ENCODE assay signal across 7 cellular contexts in genomic region chr1:114758251-114758832, GRCh38. TPM values are rescaled to one million over a fixed set of nuclear protein-coding genes. Genes with fewer than 3 reads are reported as not detected.
A peak's percentile ranks its signal among the peaks of the same experiment; 100 is the strongest.
DNase-seq lines count a peak whose midpoint lies in the region; ATAC-seq and TF ChIP-seq lines count a peak whose summit lies in the region.

No MANE protein-coding gene starts in this region.

- no peaks in the 10 kb centered on the region for H3K9me3 ChIP-seq in neural cell (ENCODE audit: low read length)

- H2AFZ ChIP-seq in neural cell (ENCODE audit: low read depth, low read length): peak overlapping the region; percentile 91

- H3K79me2 ChIP-seq in neural cell (replicated peaks; ENCODE audit: insufficient read depth, low read length): peaks cover 38% of the 10 kb centered on the region

- TF ChIP-seq CTCF in GM12865 (IDR thresholded peaks at IDR 0.05; ENCODE audit: insufficient read depth, low read depth, low read length, missing control alignments): no peak
- TF ChIP-seq CTCF in coronary artery (IDR thresholded peaks at IDR 0.05): no peak
- TF ChIP-seq CTCF in neural cell (IDR thresholded peaks at IDR 0.05; ENCODE audit: poor library complexity, severe bottlenecking): peak; percentile 1

- TF ChIP-seq RAD21 in neural cell (conservative IDR thresholded peaks at IDR 0.05): no peak

- H3F3A ChIP-seq in neural cell (ENCODE audit: insufficient read depth, low read length, poor library complexity, severe bottlenecking): peaks cover 4% of the 10 kb centered on the region

- no peak for DNase-seq in GM12865 (ENCODE audit: low read depth)
- peak; percentile 50 for DNase-seq in NCI-H69 (lab: John Stamatoyannopoulos, UW)
- DNase-seq in coronary artery (ENCODE audit: low spot score): no peak
- DNase-seq in NCI-H2107 treated with DMSO at 0.1 percent for 48 hours (lab: John Stamatoyannopoulos, UW; ENCODE audit: unreplicated experiment): no peak
- DNase-seq in CD1c-positive myeloid dendritic cell (ENCODE audit: extremely low spot score): no peak

- H3K27me3 ChIP-seq in neural cell (ENCODE audit: insufficient read depth, low read depth, low read length): no peaks in the 10 kb centered on the region

- no peak for ATAC-seq in GM18519 (IDR thresholded peaks at IDR 0.05; ENCODE audit: low FRiP score, unreplicated experiment)

- TF ChIP-seq EP300 in neural cell (conservative IDR thresholded peaks at IDR 0.05; ENCODE audit: poor library complexity, severe bottlenecking): no peak

- H3K9me2 ChIP-seq in neural cell (ENCODE audit: insufficient read depth, low read length): no peaks in the 10 kb centered on the region

- H3K9ac ChIP-seq in neural cell (ENCODE audit: low read length): peak overlapping the region; percentile 100

- peak overlapping the region; percentile 94 for H3K4me3 ChIP-seq in GM12865 (ENCODE audit: low read depth, low read length)
- peak overlapping the region; percentile 99 for H3K4me3 ChIP-seq in coronary artery
- H3K4me3 ChIP-seq in neural cell (ENCODE audit: low read length): peak overlapping the region; percentile 78

- H3K4me2 ChIP-seq in neural cell (ENCODE audit: low read length): peak overlapping the region; percentile 68

- peak overlapping the region; percentile 99 to 100 for H3K27ac ChIP-seq in coronary artery
- peak overlapping the region; percentile 100 for H3K27ac ChIP-seq in neural cell (ENCODE audit: low read length)

- peaks cover 5% of the 10 kb centered on the region for H4K20me1 ChIP-seq in neural cell (ENCODE audit: insufficient read depth)

- H3K36me3 ChIP-seq in neural cell (ENCODE audit: insufficient read depth, low read length): no peaks in the 10 kb centered on the region

TF ChIP-seq in neural cell, 6 proteins besides CTCF, POLR2A, EP300 and RAD21:
- TF ChIP-seq SMC3 (conservative IDR thresholded peaks at IDR 0.05; ENCODE audit: poor library complexity) (no peak), POLR2AphosphoS5 (IDR thresholded peaks at IDR 0.05) (no peak), MXI1 (conservative IDR thresholded peaks at IDR 0.05; ENCODE audit: poor library complexity, severe bottlenecking) (no peak), EZH2 (IDR thresholded peaks at IDR 0.05; ENCODE audit: borderline replicate concordance, insufficient read depth, low read length, poor library complexity, severe bottlenecking) (no peak), TAF1 (IDR thresholded peaks at IDR 0.05; ENCODE audit: low read depth) (no peak)
- TF ChIP-seq, protein P1, sequence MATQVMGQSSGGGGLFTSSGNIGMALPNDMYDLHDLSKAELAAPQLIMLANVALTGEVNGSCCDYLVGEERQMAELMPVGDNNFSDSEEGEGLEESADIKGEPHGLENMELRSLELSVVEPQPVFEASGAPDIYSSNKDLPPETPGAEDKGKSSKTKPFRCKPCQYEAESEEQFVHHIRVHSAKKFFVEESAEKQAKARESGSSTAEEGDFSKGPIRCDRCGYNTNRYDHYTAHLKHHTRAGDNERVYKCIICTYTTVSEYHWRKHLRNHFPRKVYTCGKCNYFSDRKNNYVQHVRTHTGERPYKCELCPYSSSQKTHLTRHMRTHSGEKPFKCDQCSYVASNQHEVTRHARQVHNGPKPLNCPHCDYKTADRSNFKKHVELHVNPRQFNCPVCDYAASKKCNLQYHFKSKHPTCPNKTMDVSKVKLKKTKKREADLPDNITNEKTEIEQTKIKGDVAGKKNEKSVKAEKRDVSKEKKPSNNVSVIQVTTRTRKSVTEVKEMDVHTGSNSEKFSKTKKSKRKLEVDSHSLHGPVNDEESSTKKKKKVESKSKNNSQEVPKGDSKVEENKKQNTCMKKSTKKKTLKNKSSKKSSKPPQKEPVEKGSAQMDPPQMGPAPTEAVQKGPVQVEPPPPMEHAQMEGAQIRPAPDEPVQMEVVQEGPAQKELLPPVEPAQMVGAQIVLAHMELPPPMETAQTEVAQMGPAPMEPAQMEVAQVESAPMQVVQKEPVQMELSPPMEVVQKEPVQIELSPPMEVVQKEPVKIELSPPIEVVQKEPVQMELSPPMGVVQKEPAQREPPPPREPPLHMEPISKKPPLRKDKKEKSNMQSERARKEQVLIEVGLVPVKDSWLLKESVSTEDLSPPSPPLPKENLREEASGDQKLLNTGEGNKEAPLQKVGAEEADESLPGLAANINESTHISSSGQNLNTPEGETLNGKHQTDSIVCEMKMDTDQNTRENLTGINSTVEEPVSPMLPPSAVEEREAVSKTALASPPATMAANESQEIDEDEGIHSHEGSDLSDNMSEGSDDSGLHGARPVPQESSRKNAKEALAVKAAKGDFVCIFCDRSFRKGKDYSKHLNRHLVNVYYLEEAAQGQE (IDR thresholded peaks at IDR 0.05; ENCODE audit: borderline replicate concordance): no peak
TF ChIP-seq in neural cell: peak in this region for 0.

RNA-seq across cellular contexts. Expression of gene CSDE1, which starts 0.6 kb away (rescaled TPM):
- 381 and 424 TPM in 2 replicates for polyA plus RNA-seq in neural cell
- polyA minus RNA-seq in neural cell: 831 and 1,067 TPM in 2 replicates

RNA-seq across cellular contexts. Expression of gene SIKE1, which starts 22.1 kb away (rescaled TPM):
- polyA plus RNA-seq in neural cell: 49.1 and 51.0 TPM in 2 replicates
- 106 and 118 TPM in 2 replicates for polyA minus RNA-seq in neural cell

RNA-seq across cellular contexts. Expression of gene NRAS, which starts 41.8 kb away (rescaled TPM):
- 44.5 and 56.5 TPM in 2 replicates for polyA plus RNA-seq in neural cell
- polyA minus RNA-seq in neural cell: 93.7 and 95.0 TPM in 2 replicates
